Comparison of ENCODE assay signal across 7 cellular contexts in the genomic region with DNA sequence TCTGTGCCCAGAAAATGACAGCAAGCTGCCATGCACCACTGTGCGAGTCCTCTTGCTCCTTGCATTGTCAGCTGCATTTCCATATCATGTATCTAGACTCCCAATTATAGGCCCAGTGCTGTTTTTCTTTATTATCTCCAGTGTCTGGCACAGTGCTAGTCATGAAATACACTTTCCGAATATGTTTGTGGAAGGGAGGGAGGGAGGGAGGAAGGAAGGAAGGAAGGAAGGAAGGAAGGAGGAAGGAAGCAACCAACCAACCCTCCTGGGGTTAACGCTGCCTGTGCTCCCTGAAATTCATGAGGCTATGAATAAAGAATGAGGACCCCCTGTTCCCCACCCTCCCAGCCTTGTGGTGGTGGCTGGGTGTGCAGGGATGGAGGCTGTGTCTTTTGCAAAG. TPM values are rescaled to one million over a fixed set of nuclear protein-coding genes. Genes with fewer than 3 reads are reported as not detected.
"Had no signal": no experiment of that assay in that cellular context is flagged by ENCODE, and none has a peak within 500 bp of the region (broad histone marks: within the 10 kb centered on the region; RNA-seq: fewer than 3 reads in every experiment).

No MANE protein-coding gene starts in this region.

RNA-seq across cellular contexts. Expression of gene TUBA3C, which starts 8.3 kb away (rescaled TPM):
- total RNA-seq: GM23248, GM23338, H1, H4, H7, H9, HFFc6 had no signal
